ENCODE assay signal across 23 cellular contexts in the genomic region with DNA sequence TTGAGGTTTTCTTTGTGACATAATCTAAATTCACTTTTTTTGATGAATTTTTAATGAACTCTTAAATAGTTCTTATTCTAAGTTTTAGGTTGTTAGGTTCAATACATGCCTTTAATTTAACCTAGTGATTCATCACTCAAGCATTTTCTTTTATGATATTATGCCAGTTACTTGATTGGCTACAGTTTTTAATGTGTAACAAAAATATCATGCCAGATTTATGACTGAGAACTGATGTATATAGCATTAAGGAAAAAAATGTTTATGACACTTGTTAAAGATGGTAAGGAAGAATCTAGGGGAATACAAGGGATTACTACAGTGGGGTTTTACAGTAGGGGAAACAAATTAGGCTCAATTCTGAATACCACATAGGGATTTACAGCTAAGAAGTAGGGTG.
"Had no signal": no experiment of that assay in that cellular context is flagged by ENCODE, and none has a peak within 500 bp of the region (broad histone marks: within the 10 kb centered on the region; RNA-seq: fewer than 3 reads in every experiment).

No MANE protein-coding gene starts in this region.

- H3K36me3 ChIP-seq: esophagus muscularis mucosa, left ventricle myocardium inferior, lower lobe of right lung, pancreas, tibial artery, upper lobe of left lung, uterus had no signal

- H3K27me3 Mint-ChIP-seq: progenitor cell of endocrine pancreas had no signal

- H3K4me3 Mint-ChIP-seq: immature natural killer cell, naive B cell, nephron had no signal

- ATAC-seq: lower lobe of right lung, pancreas, right cardiac atrium had no signal

- H3K27ac ChIP-seq: dorsolateral prefrontal cortex, epithelial cell of prostate, esophagus muscularis mucosa, left ventricle myocardium inferior, lower lobe of right lung, pancreas, tibial artery, upper lobe of left lung, uterus had no signal

- FAIRE-seq: endometrium, keratinocyte, small intestine had no signal

- H3K36me3 Mint-ChIP-seq: immature natural killer cell, naive B cell had no signal

- H3K9me3 Mint-ChIP-seq: nephron had no signal

- DNase-seq: cortex of kidney; dorsolateral prefrontal cortex; effector CD8-positive, alpha-beta T cell; immature natural killer cell; left ventricle myocardium inferior; lower lobe of right lung; mesenchymal stem cell; naive B cell; occipital lobe; pancreas; right cardiac atrium; small intestine; stimulated activated CD4-positive, alpha-beta T cell treated with anti-CD3 and anti-CD28 coated beads, Interleukin-2, amount 100 ng/mL, for 48 hours; stimulated activated naive CD4-positive, alpha-beta T cell treated with Interleukin-2 at 50 U/mL for 16 hours; tibial artery; upper lobe of left lung; uterus had no signal

- H3K4me3 ChIP-seq: dorsolateral prefrontal cortex, esophagus muscularis mucosa, left ventricle myocardium inferior, lower lobe of right lung, pancreas, tibial artery, upper lobe of left lung, uterus had no signal

- H3K4me1 Mint-ChIP-seq: immature natural killer cell, naive B cell had no signal

- H3K27me3 ChIP-seq: esophagus muscularis mucosa, pancreas, tibial artery, upper lobe of left lung, uterus had no signal

- H3K4me1 ChIP-seq: left ventricle myocardium inferior, lower lobe of right lung, pancreas, tibial artery, upper lobe of left lung, uterus had no signal

- H3K9me3 ChIP-seq: esophagus muscularis mucosa, lower lobe of right lung, pancreas, tibial artery, upper lobe of left lung, uterus had no signal
